35 cellular contexts compared by ENCODE assay signal in genomic region chr1:64555947-64556346, GRCh38.
"Had no signal": no experiment of that assay in that cellular context is flagged by ENCODE, and none has a peak within 500 bp of the region (broad histone marks: within the 10 kb centered on the region; RNA-seq: fewer than 3 reads in every experiment).

No MANE protein-coding gene starts in this region.

- DNase-seq: activated B cell treated with CpG ODN at 0.5 μM for 24 hours; activated CD4-positive, alpha-beta memory T cell treated with anti-CD3 and anti-CD28 coated beads for 36 hours; activated CD4-positive, alpha-beta T cell treated with anti-CD3 and anti-CD28 coated beads for 4 hours; activated CD4-positive, alpha-beta T cell treated with anti-CD3 and anti-CD28 coated beads, Interleukin-2, amount 10 ng/mL, durations not matched to agents 24 days and 14 days; activated CD4-positive, alpha-beta T cell treated with anti-CD3 and anti-CD28 coated beads, Interleukin-2, amount 50 U/mL, for 1 hour; activated CD4-positive, alpha-beta T cell treated with anti-CD3 and anti-CD28 coated beads, Interleukin-2, amount 50 U/mL, for 4 hours; activated CD4-positive, CD25-positive, alpha-beta regulatory T cell treated with anti-CD3 and anti-CD28 coated beads, Interleukin-2, amount 50 U/mL, for 72 hours; activated CD8-positive, alpha-beta memory T cell treated with anti-CD3 and anti-CD28 coated beads, Interleukin-2, amount 50 U/mL, for 4 hours; activated CD8-positive, alpha-beta T cell treated with anti-CD3 and anti-CD28 coated beads for 36 hours; activated effector memory CD4-positive, alpha-beta T cell treated with anti-CD3 and anti-CD28 coated beads, Interleukin-2, amount 50 U/mL, for 16 hours; activated gamma-delta T cell treated with Interleukin-2 at 50 U/mL for 16 hours; activated naive CD4-positive, alpha-beta T cell; activated naive CD4-positive, alpha-beta T cell treated with anti-CD3 and anti-CD28 coated beads for 36 hours; activated naive CD4-positive, alpha-beta T cell treated with anti-CD3 and anti-CD28 coated beads, Interleukin-2, amount 50 U/mL, for 16 hours; activated naive CD8-positive, alpha-beta T cell treated with anti-CD3 and anti-CD28 coated beads for 36 hours; activated T-cell treated with anti-CD3 and anti-CD28 coated beads for 4 hours; activated T-cell treated with anti-CD3 and anti-CD28 coated beads, Interleukin-2, amount 50 U/mL, for 1 hour; activated T-cell treated with anti-CD3 and anti-CD28 coated beads, Interleukin-2, amount 50 U/mL, for 4 hours; activated T-cell treated with anti-CD3 and anti-CD28 coated beads, Interleukin-2, amount 50 U/mL, for 72 hours; adrenal gland; amniotic stem cell; aorta; body of pancreas; central memory CD4-positive, alpha-beta T cell; T-helper 1 cell; T-helper 2 cell; T-helper 9 cell had no signal

- H3K27ac ChIP-seq: adrenal gland, body of pancreas, VCaP had no signal

- H3K27me3 ChIP-seq: adrenal gland, body of pancreas had no signal

- H3K36me3 ChIP-seq: adrenal gland had no signal

- H3K27ac Mint-ChIP-seq: activated B cell treated with CpG ODN at 0.5 μM for 24 hours; activated CD4-positive, alpha-beta memory T cell treated with anti-CD3 and anti-CD28 coated beads for 36 hours; activated CD4-positive, alpha-beta T cell treated with anti-CD3 and anti-CD28 coated beads, Interleukin-2, amount 10 ng/mL, durations not matched to agents 24 days and 14 days; activated CD8-positive, alpha-beta T cell treated with anti-CD3 and anti-CD28 coated beads for 36 hours; activated naive CD4-positive, alpha-beta T cell treated with anti-CD3 and anti-CD28 coated beads for 36 hours; activated naive CD4-positive, alpha-beta T cell treated with anti-CD3 and anti-CD28 coated beads, Interleukin-2, amount 50 U/mL, for 72 hours; activated naive CD8-positive, alpha-beta T cell treated with anti-CD3 and anti-CD28 coated beads for 36 hours; activated T-cell treated with anti-CD3 and anti-CD28 coated beads, Interleukin-2, amount 50 U/mL, for 72 hours; activated T-helper 1 cell treated with anti-CD3 and anti-CD28 coated beads, Interleukin-12 subunit alpha, Interleukin-12 subunit beta, Interleukin-2, Interleukin-4 antibody, amounts not matched to agents 30 ng/mL and 10 ng/mL and 1 ng/mL, durations not matched to agents 14 hours and 24 hours and 36 hours; activated T-helper 17 cell treated with anti-CD3 and anti-CD28 coated beads, Interleukin-2, amount 50 U/mL, for 72 hours; T-helper 1 cell treated with Interleukin-12 subunit alpha and Interleukin-12 subunit beta and Interleukin-4 antibody, amounts not matched to agents 30 μg/mL and 1 μg/mL, for 36 hours; T-helper 2 cell treated with Interferon-gamma antibody and Interleukin-4, amounts not matched to agents 5 μg/mL and 100 μg/mL, for 36 hours had no signal

- H3K27me3 Mint-ChIP-seq: activated CD8-positive, alpha-beta T cell treated with anti-CD3 and anti-CD28 coated beads for 36 hours; activated naive CD8-positive, alpha-beta T cell treated with anti-CD3 and anti-CD28 coated beads for 36 hours had no signal

- H3K4me1 Mint-ChIP-seq: activated B cell treated with CpG ODN at 0.5 μM for 24 hours; activated T-helper 17 cell treated with anti-CD3 and anti-CD28 coated beads, Interleukin-2, amount 50 U/mL, for 72 hours had no signal

- H3K9me3 Mint-ChIP-seq: activated B cell treated with CpG ODN at 0.5 μM for 24 hours; activated CD4-positive, alpha-beta memory T cell treated with anti-CD3 and anti-CD28 coated beads for 36 hours; activated CD4-positive, alpha-beta T cell treated with anti-CD3 and anti-CD28 coated beads, Interleukin-2, amount 10 ng/mL, durations not matched to agents 24 days and 14 days; activated CD8-positive, alpha-beta T cell treated with anti-CD3 and anti-CD28 coated beads for 36 hours; activated naive CD4-positive, alpha-beta T cell treated with anti-CD3 and anti-CD28 coated beads for 36 hours; activated naive CD4-positive, alpha-beta T cell treated with anti-CD3 and anti-CD28 coated beads, Interleukin-2, amount 50 U/mL, for 72 hours; activated naive CD8-positive, alpha-beta T cell treated with anti-CD3 and anti-CD28 coated beads for 36 hours; activated T-cell treated with anti-CD3 and anti-CD28 coated beads, Interleukin-2, amount 50 U/mL, for 4 hours; activated T-cell treated with anti-CD3 and anti-CD28 coated beads, Interleukin-2, amount 50 U/mL, for 72 hours; activated T-helper 1 cell treated with anti-CD3 and anti-CD28 coated beads, Interleukin-12 subunit alpha, Interleukin-12 subunit beta, Interleukin-2, Interleukin-4 antibody, amounts not matched to agents 30 ng/mL and 10 ng/mL and 1 ng/mL, durations not matched to agents 14 hours and 24 hours and 36 hours; T-helper 1 cell treated with Interleukin-12 subunit alpha and Interleukin-12 subunit beta and Interleukin-4 antibody, amounts not matched to agents 30 μg/mL and 1 μg/mL, for 36 hours; T-helper 2 cell treated with Interferon-gamma antibody and Interleukin-4, amounts not matched to agents 5 μg/mL and 100 μg/mL, for 36 hours had no signal

- ATAC-seq: activated CD8-positive, alpha-beta T cell treated with anti-CD3 and anti-CD28 coated beads for 36 hours; activated naive CD4-positive, alpha-beta T cell treated with anti-CD3 and anti-CD28 coated beads, Interleukin-2, amount 50 U/mL, for 72 hours; activated T-cell treated with anti-CD3 and anti-CD28 coated beads, Interleukin-2, amount 50 U/mL, for 4 hours; activated T-cell treated with anti-CD3 and anti-CD28 coated beads, Interleukin-2, amount 50 U/mL, for 72 hours; activated T-helper 17 cell treated with anti-CD3 and anti-CD28 coated beads, Interleukin-2, amount 50 U/mL, for 72 hours; body of pancreas had no signal

- H3K36me3 Mint-ChIP-seq: activated CD4-positive, alpha-beta memory T cell treated with anti-CD3 and anti-CD28 coated beads for 36 hours had no signal

- H3K4me3 Mint-ChIP-seq: activated B cell treated with CpG ODN at 0.5 μM for 24 hours; activated CD4-positive, alpha-beta memory T cell treated with anti-CD3 and anti-CD28 coated beads for 36 hours; activated CD4-positive, alpha-beta T cell treated with anti-CD3 and anti-CD28 coated beads, Interleukin-2, amount 10 ng/mL, durations not matched to agents 24 days and 14 days; activated CD8-positive, alpha-beta T cell treated with anti-CD3 and anti-CD28 coated beads for 36 hours; activated naive CD4-positive, alpha-beta T cell treated with anti-CD3 and anti-CD28 coated beads for 36 hours; activated naive CD8-positive, alpha-beta T cell treated with anti-CD3 and anti-CD28 coated beads for 36 hours; activated T-cell treated with anti-CD3 and anti-CD28 coated beads, Interleukin-2, amount 50 U/mL, for 4 hours; activated T-cell treated with anti-CD3 and anti-CD28 coated beads, Interleukin-2, amount 50 U/mL, for 72 hours; activated T-helper 1 cell treated with anti-CD3 and anti-CD28 coated beads, Interleukin-12 subunit alpha, Interleukin-12 subunit beta, Interleukin-2, Interleukin-4 antibody, amounts not matched to agents 30 ng/mL and 10 ng/mL and 1 ng/mL, durations not matched to agents 14 hours and 24 hours and 36 hours; activated T-helper 17 cell treated with anti-CD3 and anti-CD28 coated beads, Interleukin-2, amount 50 U/mL, for 72 hours; T-helper 1 cell treated with Interleukin-12 subunit alpha and Interleukin-12 subunit beta and Interleukin-4 antibody, amounts not matched to agents 30 μg/mL and 1 μg/mL, for 36 hours; T-helper 2 cell treated with Interferon-gamma antibody and Interleukin-4, amounts not matched to agents 5 μg/mL and 100 μg/mL, for 36 hours had no signal

- FAIRE-seq: astrocyte, TTC549 had no signal

- H3K4me3 ChIP-seq: adrenal gland, body of pancreas had no signal

- H3K9me3 ChIP-seq: adrenal gland, body of pancreas had no signal
